In the genomic region with DNA sequence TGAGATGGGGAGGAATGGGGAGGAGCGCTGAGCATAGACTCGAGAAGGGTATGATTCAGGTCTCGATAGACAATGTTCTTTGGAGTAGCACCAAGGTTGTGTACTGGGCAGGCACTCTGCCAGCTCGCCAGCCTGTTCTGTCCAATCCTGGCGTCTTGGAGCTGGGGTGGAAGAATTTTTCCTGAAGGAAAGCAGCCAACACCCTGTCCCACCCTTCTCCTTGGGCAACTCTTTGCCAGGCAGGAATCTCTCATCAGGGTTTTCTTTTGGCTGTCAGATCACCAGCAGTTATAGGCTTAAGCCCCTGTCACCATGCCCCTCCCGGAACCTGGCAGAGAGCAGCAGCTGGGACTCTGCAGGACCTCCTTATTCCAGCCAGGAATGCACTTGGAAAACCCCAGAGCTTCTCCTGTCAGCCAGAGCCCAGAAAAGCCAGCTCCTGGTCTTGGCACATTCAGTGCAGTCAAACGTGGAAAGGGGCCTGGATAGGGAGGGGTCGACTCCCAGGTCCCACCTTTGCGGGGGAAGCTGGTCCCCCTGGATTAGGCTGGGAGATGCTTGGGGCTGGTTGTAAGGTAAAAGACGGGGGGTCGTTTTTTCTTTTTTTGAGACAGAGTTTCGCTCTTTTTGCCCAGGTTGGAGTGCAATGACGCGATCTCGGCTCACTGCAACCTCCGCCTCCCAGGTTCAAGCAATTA, we compare ENCODE assay signal across 9 cellular contexts. TPM values are rescaled to one million over a fixed set of nuclear protein-coding genes. Genes with fewer than 3 reads are reported as not detected.
DNase-seq lines count a peak whose midpoint lies in the region; ATAC-seq and TF ChIP-seq lines count a peak whose summit lies in the region.
"Had no signal": no experiment of that assay in that cellular context is flagged by ENCODE, and none has a peak within 500 bp of the region (broad histone marks: within the 10 kb centered on the region; RNA-seq: fewer than 3 reads in every experiment).

No MANE protein-coding gene starts in this region.

- TF ChIP-seq POLR2A in lower leg skin (IDR thresholded peaks at IDR 0.05) = no peak
- no peak for TF ChIP-seq POLR2A in thyroid gland (IDR thresholded peaks at IDR 0.05)

- no peaks in the 10 kb centered on the region for H3K36me3 ChIP-seq in thyroid gland

- no peaks in the 10 kb centered on the region for H3K9me3 ChIP-seq in thyroid gland

- TF ChIP-seq CTCF in lower leg skin (IDR thresholded peaks at IDR 0.05) (no peak), thyroid gland (IDR thresholded peaks at IDR 0.05) (no peak)

- H3K27ac ChIP-seq in thyroid gland = no peak overlapping the region

- no peaks in the 10 kb centered on the region for H3K4me1 Mint-ChIP-seq in activated naive CD4-positive, alpha-beta T cell treated with anti-CD3 and anti-CD28 coated beads, Interleukin-2, amount 50 U/mL, for 24 hours
- H3K4me1 Mint-ChIP-seq in activated T-helper 2 cell treated with anti-CD3 and anti-CD28 coated beads, Interferon-gamma antibody, Interleukin-2, Interleukin-4, amounts not matched to agents 10 μg/mL and 5 μg/mL and 100 μg/mL, durations not matched to agents 14 hours and 24 hours and 36 hours (ENCODE audit: low read depth) = no peaks in the 10 kb centered on the region

- ATAC-seq in HG03097 (IDR thresholded peaks at IDR 0.05; ENCODE audit: low FRiP score, unreplicated experiment) = no peak
- ATAC-seq in HG02884 (IDR thresholded peaks at IDR 0.05; ENCODE audit: unreplicated experiment) = no peak

- 50 to 58% methylated on average over 16 of the region's 16 CpGs for WGBS in lower leg skin, 2 donors
- 65 to 68% methylated on average over 15 to 16 of the region's 16 CpGs for WGBS in thyroid gland, 2 donors

- H3K27me3 ChIP-seq in thyroid gland = no peaks in the 10 kb centered on the region

- no peaks in the 10 kb centered on the region for H3K36me3 Mint-ChIP-seq in activated naive CD4-positive, alpha-beta T cell treated with anti-CD3 and anti-CD28 coated beads, Interleukin-2, amount 50 U/mL, for 24 hours
- no peaks in the 10 kb centered on the region for H3K36me3 Mint-ChIP-seq in activated T-helper 2 cell treated with anti-CD3 and anti-CD28 coated beads, Interferon-gamma antibody, Interleukin-2, Interleukin-4, amounts not matched to agents 10 μg/mL and 5 μg/mL and 100 μg/mL, durations not matched to agents 14 hours and 24 hours and 36 hours (ENCODE audit: low read depth)

- no peak for DNase-seq in activated naive CD4-positive, alpha-beta T cell (lab: John Stamatoyannopoulos, UW)
- no peak for DNase-seq in activated T-helper 2 cell treated with anti-CD3 and anti-CD28 coated beads, Interferon-gamma antibody, Interleukin-2, Interleukin-4, amounts not matched to agents 10 μg/mL and 5 μg/mL and 100 μg/mL, durations not matched to agents 14 hours and 24 hours and 36 hours (ENCODE audit: low spot score)
- peak; percentile 78 to 93 for DNase-seq in lower leg skin (ENCODE audit: low spot score in 2 of 2)
- DNase-seq in thyroid gland = peak; percentile 63 to 70
- no peak for DNase-seq in stimulated activated CD4-positive, alpha-beta T cell treated with anti-CD3 and anti-CD28 coated beads, Interleukin-2, amount 100 ng/mL, for 24 hours
- DNase-seq: NK-92 treated with Interleukin-12 subunit alpha and Interleukin-12 subunit beta, amount 100 ng/mL, for 24 hours had no signal

- H3K4me3 ChIP-seq in lower leg skin (ENCODE audit: low read depth, poor library complexity, severe bottlenecking) (no peak overlapping the region), thyroid gland (replicated peaks in 1 of 3) (peak overlapping the region in 1 of 3 donors; percentile 77)

- no peaks in the 10 kb centered on the region for H3K27me3 Mint-ChIP-seq in activated naive CD4-positive, alpha-beta T cell treated with anti-CD3 and anti-CD28 coated beads, Interleukin-2, amount 50 U/mL, for 24 hours
- no peaks in the 10 kb centered on the region for H3K27me3 Mint-ChIP-seq in activated T-helper 2 cell treated with anti-CD3 and anti-CD28 coated beads, Interferon-gamma antibody, Interleukin-2, Interleukin-4, amounts not matched to agents 10 μg/mL and 5 μg/mL and 100 μg/mL, durations not matched to agents 14 hours and 24 hours and 36 hours (ENCODE audit: low read depth)

- H3K9me3 Mint-ChIP-seq in activated naive CD4-positive, alpha-beta T cell treated with anti-CD3 and anti-CD28 coated beads, Interleukin-2, amount 50 U/mL, for 24 hours = no peaks in the 10 kb centered on the region
- peaks cover 8% of the 10 kb centered on the region for H3K9me3 Mint-ChIP-seq in activated T-helper 2 cell treated with anti-CD3 and anti-CD28 coated beads, Interferon-gamma antibody, Interleukin-2, Interleukin-4, amounts not matched to agents 10 μg/mL and 5 μg/mL and 100 μg/mL, durations not matched to agents 14 hours and 24 hours and 36 hours

- peak overlapping the region; percentile 55 for H3K27ac Mint-ChIP-seq in activated naive CD4-positive, alpha-beta T cell treated with anti-CD3 and anti-CD28 coated beads, Interleukin-2, amount 50 U/mL, for 24 hours
- H3K27ac Mint-ChIP-seq in activated T-helper 2 cell treated with anti-CD3 and anti-CD28 coated beads, Interferon-gamma antibody, Interleukin-2, Interleukin-4, amounts not matched to agents 10 μg/mL and 5 μg/mL and 100 μg/mL, durations not matched to agents 14 hours and 24 hours and 36 hours = no peak overlapping the region

- peaks cover 8 to 13% of the 10 kb centered on the region in 2 donors for H3K4me1 ChIP-seq in thyroid gland

- H3K4me3 Mint-ChIP-seq in activated naive CD4-positive, alpha-beta T cell treated with anti-CD3 and anti-CD28 coated beads, Interleukin-2, amount 50 U/mL, for 24 hours = peak overlapping the region; percentile 94
- H3K4me3 Mint-ChIP-seq in activated T-helper 2 cell treated with anti-CD3 and anti-CD28 coated beads, Interferon-gamma antibody, Interleukin-2, Interleukin-4, amounts not matched to agents 10 μg/mL and 5 μg/mL and 100 μg/mL, durations not matched to agents 14 hours and 24 hours and 36 hours (ENCODE audit: low read depth) = peak overlapping the region; percentile 97

- intact Hi-C loops in activated T-helper 2 cell treated with anti-CD3 and anti-CD28 coated beads, Interferon-gamma antibody, Interleukin-2, Interleukin-4, amounts not matched to agents 10 μg/mL and 5 μg/mL and 100 μg/mL, durations not matched to agents 14 hours and 24 hours and 36 hours (cut with micrococcal nuclease) = loop anchor here (10.0 kb wide), 1 partner anchor 91 kb away; no protein-coding TSS in a partner anchor
- intact Hi-C loops in lower leg skin (cut with DNase I; ENCODE audit: low total_unique reads) = no loop called here
- intact Hi-C loops in thyroid gland (cut with DNase I) = no loop called here

RNA-seq across cellular contexts. Expression of a gene that starts 14.4 kb away (rescaled TPM):
- total RNA-seq in activated T-helper 2 cell treated with anti-CD3 and anti-CD28 coated beads, Interferon-gamma antibody, Interleukin-2, Interleukin-4, amounts not matched to agents 10 μg/mL and 5 μg/mL and 100 μg/mL, durations not matched to agents 14 hours and 24 hours and 36 hours = 0.73 and 0.99 TPM in 2 replicates
- total RNA-seq in lower leg skin (100 to 1,000 TPM; 435 to 663 (median 597) TPM), thyroid gland (1 to 10 TPM in 2 of 4 donors, under 1 TPM in 2; 0.25 to 1.6 (median 0.83) TPM)

Comparison
In these comparisons a context has a peak if more than half of its experiments do, and no peak if none do; other contexts are left out.
1. DNase-seq: peak in lower leg skin (2 of 2) and thyroid gland (2 of 2); none in activated naive CD4-positive, alpha-beta T cell (0 of 4), activated T-helper 2 cell treated with anti-CD3 and anti-CD28 coated beads, Interferon-gamma antibody, Interleukin-2, Interleukin-4, amounts not matched to agents 10 μg/mL and 5 μg/mL and 100 μg/mL, durations not matched to agents 14 hours and 24 hours and 36 hours (single experiment) and stimulated activated CD4-positive, alpha-beta T cell treated with anti-CD3 and anti-CD28 coated beads, Interleukin-2, amount 100 ng/mL, for 24 hours (0 of 2).
2. RNA of a gene that starts 14.4 kb away (total RNA-seq): 435 to 663 TPM in lower leg skin; 0.25 to 1.6 TPM in thyroid gland and 0.73 to 0.99 TPM in activated T-helper 2 cell treated with anti-CD3 and anti-CD28 coated beads, Interferon-gamma antibody, Interleukin-2, Interleukin-4, amounts not matched to agents 10 μg/mL and 5 μg/mL and 100 μg/mL, durations not matched to agents 14 hours and 24 hours and 36 hours; every median in the first group is over 100 times any median in the second.